Comparison of ENCODE assay signal across 8 cellular contexts in the genomic region with DNA sequence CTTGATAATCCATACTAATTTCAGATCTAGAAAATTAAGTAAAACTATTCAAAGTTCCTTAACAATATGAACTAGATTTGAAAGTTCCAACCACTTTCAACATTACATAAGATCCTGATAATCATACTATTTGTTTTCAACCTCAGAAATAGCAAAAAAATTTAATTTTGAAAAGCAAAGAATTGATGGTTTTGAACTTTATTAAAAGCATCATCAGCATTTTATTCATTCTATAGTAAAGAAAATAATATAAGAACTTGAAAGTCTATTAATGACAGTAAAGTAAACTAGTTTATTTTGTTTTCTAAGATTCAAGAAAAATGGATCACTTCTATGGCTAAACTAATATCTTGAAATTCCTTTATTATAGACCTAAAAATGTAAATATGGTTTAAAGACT. TPM values are rescaled to one million over a fixed set of nuclear protein-coding genes. Genes with fewer than 3 reads are reported as not detected.
"Had no signal": no experiment of that assay in that cellular context is flagged by ENCODE, and none has a peak within 500 bp of the region (broad histone marks: within the 10 kb centered on the region; RNA-seq: fewer than 3 reads in every experiment).

No MANE protein-coding gene starts in this region.

- H3K4me3 ChIP-seq: GM23248, HAP-1 had no signal

- H3K9ac ChIP-seq: GM23248 had no signal

- H3K9me3 ChIP-seq: HAP-1 had no signal

- H3K4me1 ChIP-seq: HAP-1 had no signal

- H2AFZ ChIP-seq: GM23248 had no signal

- DNase-seq: GM23248, GOT3, H7, HFFc6, KG1 had no signal

- ATAC-seq: HCT116 had no signal

- H3K27ac ChIP-seq: GM23248, HL-60 had no signal

- H3K36me3 ChIP-seq: HAP-1 had no signal

RNA-seq across cellular contexts. Expression of a gene that starts 26.8 kb away (rescaled TPM):
- total RNA-seq: GM23248 had no signal
